In the genomic region with DNA sequence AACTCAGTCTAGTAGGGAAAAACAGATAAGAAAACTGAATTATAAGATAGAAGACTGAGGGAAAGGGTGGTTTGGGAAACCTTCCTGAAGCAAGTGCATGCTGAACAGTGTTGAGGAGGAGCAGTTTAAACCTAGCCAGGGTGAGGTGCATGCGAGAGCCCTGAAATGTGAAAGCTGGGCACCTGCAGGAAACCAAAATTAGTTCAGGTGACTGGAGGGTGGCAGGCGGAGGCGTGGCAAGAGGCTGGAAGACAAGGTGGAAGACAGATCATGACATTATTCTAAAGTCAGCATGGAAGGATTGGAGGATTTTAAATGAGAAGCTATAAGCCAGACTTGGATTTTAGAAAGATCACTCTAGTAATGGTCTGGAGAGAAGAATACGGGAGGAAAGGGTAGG, we compare ENCODE assay signal across 24 cellular contexts.
"Had no signal": no experiment of that assay in that cellular context is flagged by ENCODE, and none has a peak within 500 bp of the region (broad histone marks: within the 10 kb centered on the region; RNA-seq: fewer than 3 reads in every experiment).

No MANE protein-coding gene starts in this region.

- H3K9me3 ChIP-seq: stomach, suprapubic skin, testis, thoracic aorta, thyroid gland, tibial artery, tibial nerve, transverse colon, upper lobe of left lung, upper lobe of right lung, uterus, vagina had no signal

- DNase-seq: stimulated activated CD4-positive, alpha-beta T cell treated with anti-CD3 and anti-CD28 coated beads, Interleukin-2, amount 100 ng/mL, for 48 hours; stimulated activated CD4-positive, alpha-beta T cell treated with anti-CD3 and anti-CD28 coated beads, Interleukin-4, amount 100 ng/mL, for 1 hour; stimulated activated CD4-positive, alpha-beta T cell treated with anti-CD3 and anti-CD28 coated beads, Interleukin-4, amount 100 ng/mL, for 24 hours; stimulated activated CD4-positive, alpha-beta T cell treated with anti-CD3 and anti-CD28 coated beads, Interleukin-4, amount 100 ng/mL, for 4 hours; stimulated activated CD8-positive, alpha-beta memory T cell treated with anti-CD3 and anti-CD28 coated beads, Interleukin-4, amount 100 ng/mL, for 48 hours; stimulated activated naive B cell treated with anti-CD40 and anti-IgM and Interleukin-4, amounts not matched to agents 10 μg/mL and 1 μg/mL and 100 μg/mL, for 72 hours; stimulated activated naive CD4-positive, alpha-beta T cell; stimulated activated naive CD4-positive, alpha-beta T cell treated with Interleukin-2 at 50 U/mL for 16 hours; stimulated activated naive CD8-positive, alpha-beta T cell treated with anti-CD3 and anti-CD28 coated beads, Interleukin-15, amount 100 ng/mL, for 72 hours; stimulated activated naive CD8-positive, alpha-beta T cell treated with anti-CD3 and anti-CD28 coated beads, Interleukin-15, Interleukin-2, amounts not matched to agents 100 U/mL and 50 U/mL, for 24 hours; stomach; substantia nigra; testis; thyroid gland; tibial artery; transverse colon; trophoblast cell; upper lobe of left lung; upper lobe of right lung; uterus had no signal

- H3K36me3 ChIP-seq: stomach, suprapubic skin, thoracic aorta, thyroid gland, tibial artery, tibial nerve, transverse colon, upper lobe of left lung, upper lobe of right lung, uterus, vagina had no signal

- H3K27ac ChIP-seq: stomach, suprapubic skin, testis, thoracic aorta, thyroid gland, tibial artery, tibial nerve, transverse colon, upper lobe of left lung, upper lobe of right lung, uterus, vagina had no signal

- H3K4me3 ChIP-seq: stomach, suprapubic skin, testis, thoracic aorta, thyroid gland, tibial artery, tibial nerve, transverse colon, upper lobe of left lung, upper lobe of right lung, uterus, vagina had no signal

- H3K27me3 ChIP-seq: stomach, testis, thyroid gland, tibial nerve, transverse colon, upper lobe of left lung, upper lobe of right lung, uterus, vagina had no signal

- H3K4me1 ChIP-seq: stomach, suprapubic skin, testis, tibial artery, tibial nerve, transverse colon, upper lobe of left lung, upper lobe of right lung, uterus, vagina had no signal
